In the genomic region with DNA sequence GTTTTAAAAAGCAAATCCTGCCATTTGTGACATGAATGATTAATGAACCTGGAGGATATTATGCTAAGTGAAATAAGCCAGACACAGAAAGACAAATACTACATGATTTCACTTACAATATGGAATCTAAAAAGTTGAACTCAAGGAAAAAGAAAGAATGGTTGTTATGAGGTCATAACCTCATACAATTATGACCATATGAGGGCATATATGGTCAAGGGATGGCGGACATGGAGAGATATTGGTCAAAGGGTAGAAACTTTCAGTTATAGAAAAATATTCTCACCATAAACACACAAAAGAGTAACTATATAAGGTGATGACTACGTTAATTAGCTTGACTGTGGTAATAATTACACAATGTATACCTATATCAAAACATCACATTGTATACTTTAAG, we compare ENCODE assay signal across 29 cellular contexts.
"Had no signal": no experiment of that assay in that cellular context is flagged by ENCODE, and none has a peak within 500 bp of the region (broad histone marks: within the 10 kb centered on the region; RNA-seq: fewer than 3 reads in every experiment).

No MANE protein-coding gene starts in this region.

- H3K36me3 ChIP-seq: left lung, lower lobe of right lung, pancreas, prostate gland, sigmoid colon, spleen, thyroid gland, uterus had no signal

- H3K4me1 Mint-ChIP-seq: natural killer cell; stimulated activated naive CD8-positive, alpha-beta T cell treated with anti-CD3 and anti-CD28 coated beads, Interleukin-15, amount 100 ng/mL, for 72 hours had no signal

- ATAC-seq: left colon; left lung; lower lobe of right lung; natural killer cell; pancreas; right cardiac atrium; stimulated activated memory B cell treated with anti-CD40 and anti-IgM and Interleukin-4, amounts not matched to agents 10 μg/mL and 1 μg/mL and 100 μg/mL, for 72 hours; stimulated activated naive CD8-positive, alpha-beta T cell treated with anti-CD3 and anti-CD28 coated beads, Interleukin-15, amount 100 ng/mL, for 72 hours had no signal

- H3K27me3 ChIP-seq: pancreas, thyroid gland, uterus had no signal

- H3K4me3 Mint-ChIP-seq: immature natural killer cell; natural killer cell; stimulated activated memory B cell treated with anti-CD40 and anti-IgM and Interleukin-4, amounts not matched to agents 10 μg/mL and 1 μg/mL and 100 μg/mL, for 72 hours; stimulated activated naive CD8-positive, alpha-beta T cell treated with anti-CD3 and anti-CD28 coated beads, Interleukin-15, amount 100 ng/mL, for 72 hours had no signal

- H3K4me1 ChIP-seq: left lung, prostate gland, sigmoid colon, uterus had no signal

- H3K9me3 Mint-ChIP-seq: immature natural killer cell; natural killer cell; stimulated activated memory B cell treated with anti-CD40 and anti-IgM and Interleukin-4, amounts not matched to agents 10 μg/mL and 1 μg/mL and 100 μg/mL, for 72 hours; stimulated activated naive CD8-positive, alpha-beta T cell treated with anti-CD3 and anti-CD28 coated beads, Interleukin-15, amount 100 ng/mL, for 72 hours had no signal

- DNase-seq: hypothalamus; immature natural killer cell; kidney; left colon; left lung; lower lobe of right lung; mammary epithelial cell; mesenchymal stem cell; naive B cell; natural killer cell; nucleus accumbens; pancreas; posterior cingulate gyrus; retina; right cardiac atrium; sigmoid colon; small intestine; spleen; stimulated activated CD4-positive, alpha-beta T cell treated with anti-CD3 and anti-CD28 coated beads, Interleukin-2, amount 100 ng/mL, for 48 hours; stimulated activated CD4-positive, alpha-beta T cell treated with anti-CD3 and anti-CD28 coated beads, Interleukin-4, amount 100 ng/mL, for 4 hours; stimulated activated CD8-positive, alpha-beta memory T cell treated with anti-CD3 and anti-CD28 coated beads, Interleukin-4, amount 100 ng/mL, for 48 hours; stimulated activated naive CD4-positive, alpha-beta T cell treated with Interleukin-2 at 50 U/mL for 16 hours; stimulated activated naive CD8-positive, alpha-beta T cell treated with anti-CD3 and anti-CD28 coated beads, Interleukin-15, amount 100 ng/mL, for 72 hours; substantia nigra; thyroid gland; trophoblast cell; uterus had no signal

- H3K27me3 Mint-ChIP-seq: stimulated activated memory B cell treated with anti-CD40 and anti-IgM and Interleukin-4, amounts not matched to agents 10 μg/mL and 1 μg/mL and 100 μg/mL, for 72 hours had no signal

- H3K4me3 ChIP-seq: left lung, lower lobe of right lung, pancreas, prostate gland, sigmoid colon, spleen, thyroid gland, uterus had no signal

- H3K27ac Mint-ChIP-seq: immature natural killer cell; naive B cell; natural killer cell; stimulated activated memory B cell treated with anti-CD40 and anti-IgM and Interleukin-4, amounts not matched to agents 10 μg/mL and 1 μg/mL and 100 μg/mL, for 72 hours; stimulated activated naive CD8-positive, alpha-beta T cell treated with anti-CD3 and anti-CD28 coated beads, Interleukin-15, amount 100 ng/mL, for 72 hours had no signal

- H3K27ac ChIP-seq: left lung, lower lobe of right lung, pancreas, prostate gland, sigmoid colon, spleen, thyroid gland, uterus had no signal

- H3K9me3 ChIP-seq: left lung, lower lobe of right lung, pancreas, prostate gland, sigmoid colon, spleen, thyroid gland, uterus had no signal

- H3K36me3 Mint-ChIP-seq: immature natural killer cell; naive B cell; natural killer cell; stimulated activated memory B cell treated with anti-CD40 and anti-IgM and Interleukin-4, amounts not matched to agents 10 μg/mL and 1 μg/mL and 100 μg/mL, for 72 hours had no signal
